Comparison of ENCODE assay signal across 2 cellular contexts in the genomic region with DNA sequence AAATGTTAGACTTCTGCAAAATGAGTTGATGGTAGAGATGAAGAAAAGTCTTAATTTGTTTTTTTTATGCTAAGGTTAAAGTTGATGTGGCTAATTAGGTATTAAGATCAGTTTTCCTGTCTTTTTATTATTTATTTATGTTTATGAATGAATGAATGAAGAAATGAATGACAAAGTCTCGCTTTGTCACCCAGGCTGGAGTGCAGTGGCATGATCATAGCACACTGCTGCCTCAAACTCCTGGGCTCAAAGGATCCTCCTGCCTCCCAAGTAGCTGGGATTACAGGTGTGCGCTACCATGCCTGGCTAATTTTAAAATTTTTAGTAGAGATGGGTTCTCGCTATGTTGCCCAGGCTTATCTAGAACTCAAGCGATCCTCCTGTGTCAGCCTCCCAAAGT.
TF ChIP-seq lines count a peak whose summit lies in the region.

No MANE protein-coding gene starts in this region.

TF ChIP-seq in SK-N-SH, 30 proteins besides CTCF, POLR2A, EP300 and RAD21 (continued from another document):
- TF ChIP-seq CHD2 (IDR thresholded peaks at IDR 0.05; ENCODE audit: low read length, partially characterized antibody), result no peak
- TF ChIP-seq, protein P1, sequence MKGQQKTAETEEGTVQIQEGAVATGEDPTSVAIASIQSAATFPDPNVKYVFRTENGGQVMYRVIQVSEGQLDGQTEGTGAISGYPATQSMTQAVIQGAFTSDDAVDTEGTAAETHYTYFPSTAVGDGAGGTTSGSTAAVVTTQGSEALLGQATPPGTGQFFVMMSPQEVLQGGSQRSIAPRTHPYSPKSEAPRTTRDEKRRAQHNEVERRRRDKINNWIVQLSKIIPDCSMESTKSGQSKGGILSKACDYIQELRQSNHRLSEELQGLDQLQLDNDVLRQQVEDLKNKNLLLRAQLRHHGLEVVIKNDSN (IDR thresholded peaks at IDR 0.05; ENCODE audit: borderline replicate concordance, low read depth), result no peak
- TF ChIP-seq, protein P2, sequence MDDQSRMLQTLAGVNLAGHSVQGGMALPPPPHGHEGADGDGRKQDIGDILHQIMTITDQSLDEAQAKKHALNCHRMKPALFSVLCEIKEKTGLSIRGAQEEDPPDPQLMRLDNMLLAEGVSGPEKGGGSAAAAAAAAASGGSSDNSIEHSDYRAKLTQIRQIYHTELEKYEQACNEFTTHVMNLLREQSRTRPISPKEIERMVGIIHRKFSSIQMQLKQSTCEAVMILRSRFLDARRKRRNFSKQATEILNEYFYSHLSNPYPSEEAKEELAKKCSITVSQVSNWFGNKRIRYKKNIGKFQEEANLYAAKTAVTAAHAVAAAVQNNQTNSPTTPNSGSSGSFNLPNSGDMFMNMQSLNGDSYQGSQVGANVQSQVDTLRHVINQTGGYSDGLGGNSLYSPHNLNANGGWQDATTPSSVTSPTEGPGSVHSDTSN (IDR thresholded peaks at IDR 0.05), result no peak
- TF ChIP-seq RCOR1 (IDR thresholded peaks at IDR 0.05; ENCODE audit: low read length), result no peak
- no peak for TF ChIP-seq TAF1 (IDR thresholded peaks at IDR 0.05; ENCODE audit: borderline replicate concordance, low read depth, low read length)
- TF ChIP-seq NFIC (IDR thresholded peaks at IDR 0.05; ENCODE audit: borderline replicate concordance), result no peak

TF ChIP-seq in SK-N-SH treated with all-trans-retinoic acid at 6 μM for 48 hours, 23 proteins besides CTCF, POLR2A, EP300 and RAD21 (continued from another document):
- TF ChIP-seq ZFP30 (CRISPR knock-in tag; IDR thresholded peaks at IDR 0.05) (no peak), OSR1 (CRISPR knock-in tag; IDR thresholded peaks at IDR 0.05) (no peak), ZC3H10 (CRISPR knock-in tag; IDR thresholded peaks at IDR 0.05) (no peak), CSDC2 (CRISPR knock-in tag; IDR thresholded peaks at IDR 0.05) (no peak), RARB (CRISPR knock-in tag; IDR thresholded peaks at IDR 0.05) (no peak), PPARA (CRISPR knock-in tag; IDR thresholded peaks at IDR 0.05; ENCODE audit: borderline replicate concordance) (no peak), ISL1 (CRISPR knock-in tag; IDR thresholded peaks at IDR 0.05) (no peak), TOX (CRISPR knock-in tag; IDR thresholded peaks at IDR 0.05; ENCODE audit: borderline replicate concordance) (no peak), SNAI2 (CRISPR knock-in tag; IDR thresholded peaks at IDR 0.05) (no peak), ZFP3 (CRISPR knock-in tag; IDR thresholded peaks at IDR 0.05) (no peak)
- TF ChIP-seq, protein P3, sequence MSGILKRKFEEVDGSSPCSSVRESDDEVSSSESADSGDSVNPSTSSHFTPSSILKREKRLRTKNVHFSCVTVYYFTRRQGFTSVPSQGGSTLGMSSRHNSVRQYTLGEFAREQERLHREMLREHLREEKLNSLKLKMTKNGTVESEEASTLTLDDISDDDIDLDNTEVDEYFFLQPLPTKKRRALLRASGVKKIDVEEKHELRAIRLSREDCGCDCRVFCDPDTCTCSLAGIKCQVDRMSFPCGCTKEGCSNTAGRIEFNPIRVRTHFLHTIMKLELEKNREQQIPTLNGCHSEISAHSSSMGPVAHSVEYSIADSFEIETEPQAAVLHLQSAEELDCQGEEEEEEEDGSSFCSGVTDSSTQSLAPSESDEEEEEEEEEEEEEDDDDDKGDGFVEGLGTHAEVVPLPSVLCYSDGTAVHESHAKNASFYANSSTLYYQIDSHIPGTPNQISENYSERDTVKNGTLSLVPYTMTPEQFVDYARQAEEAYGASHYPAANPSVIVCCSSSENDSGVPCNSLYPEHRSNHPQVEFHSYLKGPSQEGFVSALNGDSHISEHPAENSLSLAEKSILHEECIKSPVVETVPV (CRISPR knock-in tag; IDR thresholded peaks at IDR 0.05), result no peak
- TF ChIP-seq, protein P4, sequence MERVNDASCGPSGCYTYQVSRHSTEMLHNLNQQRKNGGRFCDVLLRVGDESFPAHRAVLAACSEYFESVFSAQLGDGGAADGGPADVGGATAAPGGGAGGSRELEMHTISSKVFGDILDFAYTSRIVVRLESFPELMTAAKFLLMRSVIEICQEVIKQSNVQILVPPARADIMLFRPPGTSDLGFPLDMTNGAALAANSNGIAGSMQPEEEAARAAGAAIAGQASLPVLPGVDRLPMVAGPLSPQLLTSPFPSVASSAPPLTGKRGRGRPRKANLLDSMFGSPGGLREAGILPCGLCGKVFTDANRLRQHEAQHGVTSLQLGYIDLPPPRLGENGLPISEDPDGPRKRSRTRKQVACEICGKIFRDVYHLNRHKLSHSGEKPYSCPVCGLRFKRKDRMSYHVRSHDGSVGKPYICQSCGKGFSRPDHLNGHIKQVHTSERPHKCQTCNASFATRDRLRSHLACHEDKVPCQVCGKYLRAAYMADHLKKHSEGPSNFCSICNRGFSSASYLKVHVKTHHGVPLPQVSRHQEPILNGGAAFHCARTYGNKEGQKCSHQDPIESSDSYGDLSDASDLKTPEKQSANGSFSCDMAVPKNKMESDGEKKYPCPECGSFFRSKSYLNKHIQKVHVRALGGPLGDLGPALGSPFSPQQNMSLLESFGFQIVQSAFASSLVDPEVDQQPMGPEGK (CRISPR knock-in tag; IDR thresholded peaks at IDR 0.05; ENCODE audit: borderline replicate concordance), result no peak
- TF ChIP-seq, protein P5, sequence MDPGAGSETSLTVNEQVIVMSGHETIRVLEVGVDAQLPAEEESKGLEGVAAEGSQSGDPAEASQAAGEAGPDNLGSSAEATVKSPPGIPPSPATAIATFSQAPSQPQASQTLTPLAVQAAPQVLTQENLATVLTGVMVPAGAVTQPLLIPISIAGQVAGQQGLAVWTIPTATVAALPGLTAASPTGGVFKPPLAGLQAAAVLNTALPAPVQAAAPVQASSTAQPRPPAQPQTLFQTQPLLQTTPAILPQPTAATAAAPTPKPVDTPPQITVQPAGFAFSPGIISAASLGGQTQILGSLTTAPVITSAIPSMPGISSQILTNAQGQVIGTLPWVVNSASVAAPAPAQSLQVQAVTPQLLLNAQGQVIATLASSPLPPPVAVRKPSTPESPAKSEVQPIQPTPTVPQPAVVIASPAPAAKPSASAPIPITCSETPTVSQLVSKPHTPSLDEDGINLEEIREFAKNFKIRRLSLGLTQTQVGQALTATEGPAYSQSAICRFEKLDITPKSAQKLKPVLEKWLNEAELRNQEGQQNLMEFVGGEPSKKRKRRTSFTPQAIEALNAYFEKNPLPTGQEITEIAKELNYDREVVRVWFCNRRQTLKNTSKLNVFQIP (CRISPR knock-in tag; IDR thresholded peaks at IDR 0.05; ENCODE audit: borderline replicate concordance, low read depth), result no peak
